In the genomic region with DNA sequence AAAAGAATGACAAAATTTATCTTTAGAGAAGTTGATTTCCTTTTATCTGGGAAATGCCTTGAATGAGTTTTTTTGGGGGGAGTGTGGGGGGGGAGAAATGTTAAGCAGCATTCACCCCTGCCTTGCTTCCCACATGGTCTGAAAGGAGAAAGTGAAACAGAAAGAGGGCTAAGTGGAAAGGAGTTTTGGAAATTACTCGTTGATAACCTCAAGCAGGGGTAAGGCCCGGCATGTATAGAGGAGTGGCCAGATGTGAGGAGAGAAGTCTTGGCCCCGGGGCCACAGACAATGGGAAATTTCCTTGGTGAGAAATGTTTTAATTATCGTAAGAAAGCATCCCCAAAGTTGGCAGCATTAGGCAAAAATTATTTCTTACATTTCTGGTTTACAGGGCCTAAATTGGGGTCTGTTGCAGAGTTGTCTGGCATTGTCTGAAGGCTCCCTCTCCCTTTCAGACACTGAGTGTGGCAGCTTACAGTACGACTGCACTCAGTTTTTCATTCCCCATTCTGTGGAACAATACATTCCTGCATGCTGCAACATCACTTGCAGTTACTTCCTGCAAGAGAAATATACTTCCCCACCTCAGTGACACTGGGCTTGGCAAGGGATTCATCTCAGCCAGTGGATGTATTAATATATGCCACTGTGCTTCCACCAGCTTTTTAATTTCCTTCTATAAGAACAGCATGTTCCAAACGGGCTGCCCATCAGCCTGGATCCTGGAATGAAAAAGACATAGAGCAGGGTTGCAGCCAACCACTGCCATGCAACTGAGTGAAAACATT, we compare ENCODE assay signal across 8 cellular contexts. TPM values are rescaled to one million over a fixed set of nuclear protein-coding genes. Genes with fewer than 3 reads are reported as not detected.
DNase-seq lines count a peak whose midpoint lies in the region; ATAC-seq lines count a peak whose summit lies in the region.

No MANE protein-coding gene starts in this region.

- POLR2A ChIA-PET in activated CD8-positive, alpha-beta T cell treated with anti-CD3 and anti-CD28 coated beads, Interleukin-2, amount 10 ng/mL, durations not matched to agents 7 days and 5 days (lab: Charles Lee): interaction anchor here (0.6 to 0.7 kb wide), 3 partner anchors 13 to 489 kb away, joined by 3 read pairs; no protein-coding TSS in a partner anchor

- H3K36me3 Mint-ChIP-seq in activated T-cell treated with anti-CD3 and anti-CD28 coated beads, Interleukin-2, amount 50 U/mL, for 72 hours (ENCODE audit: insufficient read depth in 2 of 2): no peaks in the 10 kb centered on the region
- H3K36me3 Mint-ChIP-seq in activated CD8-positive, alpha-beta T cell treated with anti-CD3 and anti-CD28 coated beads, Interleukin-2, amount 10 ng/mL, durations not matched to agents 7 days and 5 days (ENCODE audit: low read depth): peaks cover 45% of the 10 kb centered on the region
- peaks cover 3 to 4% of the 10 kb centered on the region in 2 donors for H3K36me3 Mint-ChIP-seq in stimulated activated naive B cell treated with anti-CD40 and anti-IgM and Interleukin-4, amounts not matched to agents 10 μg/mL and 1 μg/mL and 100 μg/mL, for 72 hours

- no peak overlapping the region for H3K4me3 Mint-ChIP-seq in activated T-cell treated with anti-CD3 and anti-CD28 coated beads, Interleukin-2, amount 50 U/mL, for 72 hours
- H3K4me3 Mint-ChIP-seq in activated CD8-positive, alpha-beta T cell treated with anti-CD3 and anti-CD28 coated beads, Interleukin-2, amount 10 ng/mL, durations not matched to agents 7 days and 5 days: no peak overlapping the region
- H3K4me3 Mint-ChIP-seq in stimulated activated naive B cell treated with anti-CD40 and anti-IgM and Interleukin-4, amounts not matched to agents 10 μg/mL and 1 μg/mL and 100 μg/mL, for 72 hours: peak overlapping the region; percentile 19 to 36

- DNase-seq in activated T-cell treated with anti-CD3 and anti-CD28 coated beads, Interleukin-2, amount 50 U/mL, for 72 hours: no peak
- no peak for DNase-seq in activated T-cell treated with anti-CD3 and anti-CD28 coated beads for 4 hours
- DNase-seq in activated CD8-positive, alpha-beta T cell treated with anti-CD3 and anti-CD28 coated beads, Interleukin-2, amount 10 ng/mL, durations not matched to agents 7 days and 5 days: no peak
- DNase-seq in stimulated activated naive B cell treated with anti-CD40 and anti-IgM and Interleukin-4, amounts not matched to agents 10 μg/mL and 1 μg/mL and 100 μg/mL, for 72 hours: no peak
- no peak for DNase-seq in RKO (ENCODE audit: low spot score)
- no peak for DNase-seq in UCSD-AML1 (lab: John Stamatoyannopoulos, UW; ENCODE audit: unreplicated experiment)
- no peak for DNase-seq in hypothalamus (lab: John Stamatoyannopoulos, UW)

- no peak overlapping the region for H3K27ac Mint-ChIP-seq in activated T-cell treated with anti-CD3 and anti-CD28 coated beads, Interleukin-2, amount 50 U/mL, for 72 hours
- peak overlapping the region; percentile 75 for H3K27ac Mint-ChIP-seq in activated CD8-positive, alpha-beta T cell treated with anti-CD3 and anti-CD28 coated beads, Interleukin-2, amount 10 ng/mL, durations not matched to agents 7 days and 5 days
- no peak overlapping the region for H3K27ac Mint-ChIP-seq in stimulated activated naive B cell treated with anti-CD40 and anti-IgM and Interleukin-4, amounts not matched to agents 10 μg/mL and 1 μg/mL and 100 μg/mL, for 72 hours

- CTCF ChIA-PET in activated CD8-positive, alpha-beta T cell treated with anti-CD3 and anti-CD28 coated beads, Interleukin-2, amount 10 ng/mL, durations not matched to agents 7 days and 5 days (lab: Charles Lee): interaction anchor here (1.1 to 1.3 kb wide), 3 partner anchors 10 to 327 kb away, joined by 3 read pairs; partner anchors contain the start of gene B3GALNT1

- H3K4me1 Mint-ChIP-seq in activated T-cell treated with anti-CD3 and anti-CD28 coated beads, Interleukin-2, amount 50 U/mL, for 72 hours (ENCODE audit: low read depth): peaks cover 23% of the 10 kb centered on the region
- H3K4me1 Mint-ChIP-seq in activated CD8-positive, alpha-beta T cell treated with anti-CD3 and anti-CD28 coated beads, Interleukin-2, amount 10 ng/mL, durations not matched to agents 7 days and 5 days (ENCODE audit: low read depth): peaks cover 48% of the 10 kb centered on the region
- peaks cover 13 to 38% of the 10 kb centered on the region in 2 donors for H3K4me1 Mint-ChIP-seq in stimulated activated naive B cell treated with anti-CD40 and anti-IgM and Interleukin-4, amounts not matched to agents 10 μg/mL and 1 μg/mL and 100 μg/mL, for 72 hours

- peak; percentile 43 to 57 for ATAC-seq in activated T-cell treated with anti-CD3 and anti-CD28 coated beads, Interleukin-2, amount 50 U/mL, for 72 hours (replicated peaks in 1 of 2)
- peak; percentile 92 for ATAC-seq in HG02885 (IDR thresholded peaks at IDR 0.05; ENCODE audit: poor library complexity, unreplicated experiment)
- ATAC-seq in activated CD8-positive, alpha-beta T cell treated with anti-CD3 and anti-CD28 coated beads, Interleukin-2, amount 10 ng/mL, durations not matched to agents 7 days and 5 days: peak; percentile 83
- ATAC-seq in stimulated activated naive B cell treated with anti-CD40 and anti-IgM and Interleukin-4, amounts not matched to agents 10 μg/mL and 1 μg/mL and 100 μg/mL, for 72 hours (replicated peaks): peak; percentile 73 to 78

- H3K27me3 Mint-ChIP-seq in activated T-cell treated with anti-CD3 and anti-CD28 coated beads, Interleukin-2, amount 50 U/mL, for 72 hours (ENCODE audit: low read depth): peaks cover 12% of the 10 kb centered on the region
- no peaks in the 10 kb centered on the region for H3K27me3 Mint-ChIP-seq in activated CD8-positive, alpha-beta T cell treated with anti-CD3 and anti-CD28 coated beads, Interleukin-2, amount 10 ng/mL, durations not matched to agents 7 days and 5 days (ENCODE audit: low read depth)
- H3K27me3 Mint-ChIP-seq in stimulated activated naive B cell treated with anti-CD40 and anti-IgM and Interleukin-4, amounts not matched to agents 10 μg/mL and 1 μg/mL and 100 μg/mL, for 72 hours: no peaks in the 10 kb centered on the region

- no peaks in the 10 kb centered on the region for H3K9me3 Mint-ChIP-seq in activated T-cell treated with anti-CD3 and anti-CD28 coated beads, Interleukin-2, amount 50 U/mL, for 72 hours
- no peaks in the 10 kb centered on the region for H3K9me3 Mint-ChIP-seq in activated CD8-positive, alpha-beta T cell treated with anti-CD3 and anti-CD28 coated beads, Interleukin-2, amount 10 ng/mL, durations not matched to agents 7 days and 5 days (ENCODE audit: insufficient read depth)
- H3K9me3 Mint-ChIP-seq in stimulated activated naive B cell treated with anti-CD40 and anti-IgM and Interleukin-4, amounts not matched to agents 10 μg/mL and 1 μg/mL and 100 μg/mL, for 72 hours: no peaks in the 10 kb centered on the region

RNA-seq across cellular contexts. Expression of gene B3GALNT1, which starts 23.3 kb away (rescaled TPM):
- total RNA-seq in activated T-cell treated with anti-CD3 and anti-CD28 coated beads, Interleukin-2, amount 50 U/mL, for 72 hours: 1 to 10 TPM; 1.9 to 2.7 TPM
- total RNA-seq in activated CD8-positive, alpha-beta T cell treated with anti-CD3 and anti-CD28 coated beads, Interleukin-2, amount 10 ng/mL, durations not matched to agents 7 days and 5 days: 10 to 100 TPM; 14.7 to 19.7 TPM

Comparison
In these comparisons a context has a peak if more than half of its experiments do, and no peak if none do; other contexts are left out.
1. H3K4me3 Mint-ChIP-seq: peak in stimulated activated naive B cell treated with anti-CD40 and anti-IgM and Interleukin-4, amounts not matched to agents 10 μg/mL and 1 μg/mL and 100 μg/mL, for 72 hours (2 of 2); none in activated T-cell treated with anti-CD3 and anti-CD28 coated beads, Interleukin-2, amount 50 U/mL, for 72 hours (0 of 2) and activated CD8-positive, alpha-beta T cell treated with anti-CD3 and anti-CD28 coated beads, Interleukin-2, amount 10 ng/mL, durations not matched to agents 7 days and 5 days (single experiment).
2. RNA of gene B3GALNT1, which starts 23.3 kb away (total RNA-seq): 14.7 to 19.7 TPM in activated CD8-positive, alpha-beta T cell treated with anti-CD3 and anti-CD28 coated beads, Interleukin-2, amount 10 ng/mL, durations not matched to agents 7 days and 5 days; 1.9 to 2.7 TPM in activated T-cell treated with anti-CD3 and anti-CD28 coated beads, Interleukin-2, amount 50 U/mL, for 72 hours; every median in the first group is over 4 times any median in the second.
3. Peak in every context shown above with its lines, with median percentiles within 50 percentile points of each other: ATAC-seq.